In genomic region chr1:161399257-161399998, GRCh38 we compare ENCODE assay signal across 8 cellular contexts. TPM values are rescaled to one million over a fixed set of nuclear protein-coding genes. Genes with fewer than 3 reads are reported as not detected.
A peak's percentile ranks its signal among the peaks of the same experiment; 100 is the strongest.
DNase-seq lines count a peak whose midpoint lies in the region; ATAC-seq and TF ChIP-seq lines count a peak whose summit lies in the region.

No MANE protein-coding gene starts in this region.

- H3K4me3 Mint-ChIP-seq in type B pancreatic cell, result peak overlapping the region; percentile 95

- intact Hi-C loops in heart left ventricle (cut with DNase I), result loop anchor here in 1 of 10 donors (10.0 kb wide), 1 partner anchor 345 kb away; the partner anchor contains the start of gene DUSP12

- TF ChIP-seq CTCF in GM12875 (IDR thresholded peaks at IDR 0.05; ENCODE audit: borderline replicate concordance, insufficient read depth, low read depth, low read length), result peak; percentile 77
- peak in 11 of 12 donors; percentile 20 to 61 (median 43) for TF ChIP-seq CTCF in heart left ventricle (IDR thresholded peaks at IDR 0.05)
- TF ChIP-seq CTCF in type B pancreatic cell (conservative IDR thresholded peaks at IDR 0.05), result peak; percentile 73

- ATAC-seq in HG02763 (IDR thresholded peaks at IDR 0.05; ENCODE audit: unreplicated experiment) (peak; percentile 74), heart left ventricle (peak; percentile 85 to 93 (median 88))

- H3K36me3 Mint-ChIP-seq in type B pancreatic cell, result peaks cover 6% of the 10 kb centered on the region

- peaks cover 3% of the 10 kb centered on the region for H3K9me3 Mint-ChIP-seq in type B pancreatic cell

- DNase-seq in NCI-H1436 (lab: John Stamatoyannopoulos, UW), result peak; percentile 74
- peak; percentile 91 for DNase-seq in SW480 (ENCODE audit: low spot score)
- peak; percentile 87 to 92 (median 91) for DNase-seq in heart left ventricle
- peak; percentile 91 for DNase-seq in pons (ENCODE audit: low spot score)
- peak; percentile 90 for DNase-seq in type B pancreatic cell (ENCODE audit: extremely low spot score, unreplicated experiment)

- H3K27ac ChIP-seq in adipose tissue (ENCODE audit: low read depth, low read length) (peak overlapping the region; percentile 98), heart left ventricle (peak overlapping the region; percentile 98 to 100 (median 100))

- H3K36me3 ChIP-seq in heart left ventricle, result no peaks in the 10 kb centered on the region

- 0% methylated on average over 53 of the region's 53 CpGs for whole genome bisulfite sequencing in adipose tissue, 3 donors
- 0% methylated on average over 44 to 53 of the region's 53 CpGs for WGBS in heart left ventricle, 4 donors

- H3K27ac Mint-ChIP-seq in type B pancreatic cell, result peak overlapping the region; percentile 100

- peaks cover 31% of the 10 kb centered on the region for H3K27me3 Mint-ChIP-seq in type B pancreatic cell

- peaks cover 14% of the 10 kb centered on the region for H3K4me1 Mint-ChIP-seq in type B pancreatic cell (ENCODE audit: unreplicated experiment)

- H3K27me3 ChIP-seq in heart left ventricle, result no peaks in the 10 kb centered on the region

- peak overlapping the region; percentile 66 for H3K4me3 ChIP-seq in GM12875 (ENCODE audit: low read depth, low read length)
- H3K4me3 ChIP-seq in heart left ventricle, result peak overlapping the region; percentile 57 to 94 (median 80)

- peaks cover 0 to 21% (median 8%) of the 10 kb centered on the region in 12 donors for H3K4me1 ChIP-seq in heart left ventricle

- H3K9me3 ChIP-seq in heart left ventricle, result no peaks in the 10 kb centered on the region

- TF ChIP-seq POLR2A in heart left ventricle (IDR thresholded peaks at IDR 0.05), result peak in 1 of 2 donors; percentile 15

RNA-seq across cellular contexts. Expression of gene CFAP126, which starts 31.8 kb away (rescaled TPM):
- polyA plus RNA-seq in adipose tissue (under 1 TPM in 2 of 3 donors, not detected in 1; 0.10 to 0.63 TPM), heart left ventricle (not detected)
- total RNA-seq in heart left ventricle (not detected), type B pancreatic cell (ENCODE audit: low replicate concordance) (0.76 and 13.5 TPM in 2 replicates)

Comparison
In these comparisons a context has a peak if more than half of its experiments do, and no peak if none do; other contexts are left out.
1. Peak in every context shown above with its lines: DNase-seq, ATAC-seq, H3K4me3 ChIP-seq and H3K27ac ChIP-seq.